21 cellular contexts compared by ENCODE assay signal in genomic region chr7:100822236-100823139, GRCh38. TPM values are rescaled to one million over a fixed set of nuclear protein-coding genes. Genes with fewer than 3 reads are reported as not detected.
DNase-seq lines count a peak whose midpoint lies in the region; ATAC-seq and TF ChIP-seq lines count a peak whose summit lies in the region.
"Had no signal": no experiment of that assay in that cellular context is flagged by ENCODE, and none has a peak within 500 bp of the region (broad histone marks: within the 10 kb centered on the region; RNA-seq: fewer than 3 reads in every experiment).

No MANE protein-coding gene starts in this region.

- peak; percentile 6 for DNase-seq in GM20000 (ENCODE audit: low spot score)
- no peak for DNase-seq in RWPE1 (ENCODE audit: low spot score)
- DNase-seq in testis, result peak; percentile 61
- DNase-seq in DMS153 (lab: John Stamatoyannopoulos, UW), result no peak
- DNase-seq in NCI-H146 treated with DMSO at 0.1 percent for 48 hours (lab: John Stamatoyannopoulos, UW; ENCODE audit: unreplicated experiment), result no peak
- DNase-seq: Calu3; CD4-positive, alpha-beta memory T cell; DMS53; GDM1; MV-4-11; NCI-H1105 treated with DMSO at 0.1 percent for 48 hours; NCI-H1694; NCI-H2081; NCI-H2171 treated with DMSO at 0.1 percent for 48 hours; NCI-H524 treated with DMSO at 0.1 percent for 48 hours; Peyer's patch had no signal

- H3K4me1 ChIP-seq in liver (ENCODE audit: control insufficient read depth in 4 of 4, insufficient read depth in 4 of 4, low read length in 3 of 4) (peaks cover 15 to 44% (median 31%) of the 10 kb centered on the region in 4 donors), testis (peaks cover 18% of the 10 kb centered on the region)

- H3K27ac ChIP-seq in RWPE1 (peak overlapping the region; percentile 92), liver (ENCODE audit: low read depth in 1 of 2, low read length in 2 of 2) (peak overlapping the region in 1 of 2 donors; percentile 27), testis (no peak overlapping the region)
- H3K27ac ChIP-seq: BLaER1, Peyer's patch had no signal

- POLR2A ChIA-PET in RWPE1 (lab: Yijun Ruan, JAX; ENCODE audit: low non-redundant PET), result interaction anchor here (0.8 kb wide), 1 partner anchor 395 kb away, joined by 3 read pairs; no protein-coding TSS in a partner anchor

- CTCF ChIA-PET in RWPE1 (lab: Yijun Ruan, JAX), result no interaction called here

- no peak for TF ChIP-seq CTCF in GM20000 (IDR thresholded peaks at IDR 0.05; ENCODE audit: extremely low read depth, missing control alignments)
- no peak for TF ChIP-seq CTCF in RWPE1 (conservative IDR thresholded peaks at IDR 0.05; ENCODE audit: low read depth)
- no peak for TF ChIP-seq CTCF in liver (IDR thresholded peaks at IDR 0.05; ENCODE audit: low read depth, low read length, missing input control)
- no peak for TF ChIP-seq CTCF in testis (IDR thresholded peaks at IDR 0.05)

- TF ChIP-seq RAD21 in liver (IDR thresholded peaks at IDR 0.05), result peak in 1 of 2 donors; percentile 3

- no peak for ATAC-seq in GM18520 (IDR thresholded peaks at IDR 0.05; ENCODE audit: unreplicated experiment)
- ATAC-seq: Right ventricle myocardium inferior had no signal

- 79% methylated on average over 43 of the region's 43 CpGs for WGBS in liver
- WGBS in testis, 2 donors, result 72 to 83% methylated on average over 22 to 41 of the region's 43 CpGs

- H3K4me3 ChIP-seq in liver (ENCODE audit: low read depth in 1 of 3, low read length in 3 of 3) (no peak overlapping the region), testis (no peak overlapping the region)
- H3K4me3 ChIP-seq: BLaER1, Peyer's patch had no signal

- H3K9me3 ChIP-seq in liver (ENCODE audit: control insufficient read depth in 4 of 4, low read length in 3 of 4) (no peaks in the 10 kb centered on the region), testis (no peaks in the 10 kb centered on the region)
- H3K9me3 ChIP-seq: BLaER1 had no signal

- no peak for TF ChIP-seq POLR2A in testis (IDR thresholded peaks at IDR 0.05)

- peaks cover 2 to 43% (median 23%) of the 10 kb centered on the region in 4 donors for H3K36me3 ChIP-seq in liver (ENCODE audit: control insufficient read depth in 4 of 4, insufficient read depth in 3 of 4, low read depth in 1 of 4, low read length in 3 of 4)
- H3K36me3 ChIP-seq in testis (ENCODE audit: low read depth, missing control alignments), result no peaks in the 10 kb centered on the region

- no peak overlapping the region for H3K9ac ChIP-seq in liver (ENCODE audit: low read depth in 1 of 2, low read length in 2 of 2)
- H3K9ac ChIP-seq: BLaER1 had no signal

- intact Hi-C loops in testis (cut with DNase I; ENCODE audit: low total_unique reads), result no loop called here

- H3K27me3 ChIP-seq in liver (ENCODE audit: control insufficient read depth in 4 of 4, insufficient read depth in 4 of 4, low read length in 3 of 4) (no peaks in the 10 kb centered on the region), testis (no peaks in the 10 kb centered on the region)
- H3K27me3 ChIP-seq: BLaER1, Peyer's patch had no signal

TF ChIP-seq in liver, 16 proteins besides CTCF, POLR2A, EP300 and RAD21:
- peak; percentile 10 for TF ChIP-seq FOXA2 (IDR thresholded peaks at IDR 0.05)
- no peak for TF ChIP-seq EGR1 (IDR thresholded peaks at IDR 0.05; ENCODE audit: low read depth in 2 of 2)
- TF ChIP-seq RXRA (IDR thresholded peaks at IDR 0.05), result peak; percentile 74 to 80
- peak; percentile 66 to 71 for TF ChIP-seq HNF4A (conservative IDR thresholded peaks at IDR 0.05)
- TF ChIP-seq, protein P1, sequence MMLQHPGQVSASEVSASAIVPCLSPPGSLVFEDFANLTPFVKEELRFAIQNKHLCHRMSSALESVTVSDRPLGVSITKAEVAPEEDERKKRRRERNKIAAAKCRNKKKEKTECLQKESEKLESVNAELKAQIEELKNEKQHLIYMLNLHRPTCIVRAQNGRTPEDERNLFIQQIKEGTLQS (IDR thresholded peaks at IDR 0.05), result no peak
- TF ChIP-seq NR2F2 (IDR thresholded peaks at IDR 0.05), result peak; percentile 78
- peak; percentile 32 for TF ChIP-seq SP1 (IDR thresholded peaks at IDR 0.05)
- TF ChIP-seq TAF1 (conservative IDR thresholded peaks at IDR 0.05), result no peak
- peak; percentile 50 for TF ChIP-seq MAX (IDR thresholded peaks at IDR 0.05)
- no peak for TF ChIP-seq ZBTB33 (IDR thresholded peaks at IDR 0.05)
- TF ChIP-seq GABPA (IDR thresholded peaks at IDR 0.05 in 1 of 2, conservative IDR thresholded peaks at IDR 0.05 in 1 of 2), result no peak
- TF ChIP-seq JUND (IDR thresholded peaks at IDR 0.05), result no peak
- TF ChIP-seq YY1 (IDR thresholded peaks at IDR 0.05), result peak; percentile 49
- TF ChIP-seq REST (IDR thresholded peaks at IDR 0.05), result no peak
- TF ChIP-seq HNF4G (IDR thresholded peaks at IDR 0.05), result peak; percentile 18
- TF ChIP-seq FOXA1 (IDR thresholded peaks at IDR 0.05), result no peak

RNA-seq across cellular contexts. Expression of gene EPHB4, which starts 4.8 kb away (rescaled TPM):
- total RNA-seq in liver (10 to 100 TPM; 48.6 to 53.0 TPM), testis (10 to 100 TPM; 35.9 to 49.6 TPM)
- polyA plus RNA-seq in liver (10 to 100 TPM; 14.4 to 51.3 TPM), testis (ENCODE audit: insufficient read depth, low read depth, low replicate concordance) (30.5 TPM)
- polyA plus RNA-seq: IgD-negative memory B cell had no signal

RNA-seq across cellular contexts. Expression of gene SLC12A9, which starts 30.0 kb away (rescaled TPM):
- total RNA-seq in liver, result 10 to 100 TPM; 10.5 to 17.2 TPM
- 1 to 10 TPM; 1.8 to 8.4 TPM for polyA plus RNA-seq in liver
- total RNA-seq in testis, result 10 to 100 TPM; 13.8 to 18.9 TPM
- 12.8 TPM for polyA plus RNA-seq in testis (ENCODE audit: insufficient read depth, low read depth, low replicate concordance)

RNA-seq across cellular contexts. Expression of gene TRIP6, which starts 44.7 kb away (rescaled TPM):
- 10 to 100 TPM; 14.6 to 18.6 TPM for total RNA-seq in liver
- polyA plus RNA-seq in liver, result 10 to 100 TPM; 17.7 to 30.7 TPM
- 10 to 100 TPM; 46.8 to 99.6 TPM for total RNA-seq in testis
- polyA plus RNA-seq in testis (ENCODE audit: insufficient read depth, low read depth, low replicate concordance), result 49.8 TPM

RNA-seq across cellular contexts. Expression of gene SRRT, which starts 52.4 kb away (rescaled TPM):
- total RNA-seq in liver (10 to 100 TPM; 28.6 to 45.0 TPM), testis (100 to 1,000 TPM; 255 to 291 TPM)
- polyA plus RNA-seq in liver (10 to 100 TPM; 27.2 to 32.1 TPM), testis (ENCODE audit: insufficient read depth, low read depth, low replicate concordance) (389 TPM)

Comparison
In these comparisons a context has a peak if more than half of its experiments do, and no peak if none do; other contexts are left out.
1. DNase-seq: peak in GM20000 (single experiment) and testis (single experiment); none in RWPE1 (single experiment), DMS153 (single experiment) and NCI-H146 treated with DMSO at 0.1 percent for 48 hours (single experiment).